In the genomic region with DNA sequence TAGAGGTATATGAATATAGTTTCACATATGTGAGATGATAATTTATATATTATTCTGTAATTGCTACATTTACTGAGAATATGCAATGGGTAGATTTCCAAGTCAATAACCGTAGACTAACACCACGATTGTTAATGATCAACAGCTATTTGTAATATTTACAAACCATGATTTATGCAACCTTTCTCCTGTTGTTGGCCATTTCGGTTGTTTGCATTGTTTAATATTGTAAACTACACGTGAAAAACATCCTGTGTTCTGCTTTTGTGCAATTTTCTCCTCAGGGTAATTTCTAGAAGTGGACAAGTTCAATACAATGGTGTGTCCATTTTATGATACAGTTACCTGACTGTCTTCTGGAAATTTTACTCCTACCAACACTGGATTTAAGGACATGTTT, we compare ENCODE assay signal across 34 cellular contexts.
"Had no signal": no experiment of that assay in that cellular context is flagged by ENCODE, and none has a peak within 500 bp of the region (broad histone marks: within the 10 kb centered on the region; RNA-seq: fewer than 3 reads in every experiment).

No MANE protein-coding gene starts in this region.

- H3K4me1 ChIP-seq: body of pancreas, breast epithelium had no signal

- FAIRE-seq: astrocyte, TTC549 had no signal

- DNase-seq: activated B cell treated with CpG ODN at 0.5 μM for 24 hours; activated CD4-positive, alpha-beta memory T cell treated with anti-CD3 and anti-CD28 coated beads for 36 hours; activated CD4-positive, alpha-beta T cell treated with anti-CD3 and anti-CD28 coated beads for 4 hours; activated CD4-positive, alpha-beta T cell treated with anti-CD3 and anti-CD28 coated beads, Interleukin-2, amount 10 ng/mL, durations not matched to agents 24 days and 14 days; activated CD4-positive, alpha-beta T cell treated with anti-CD3 and anti-CD28 coated beads, Interleukin-2, amount 50 U/mL, for 1 hour; activated CD4-positive, alpha-beta T cell treated with anti-CD3 and anti-CD28 coated beads, Interleukin-2, amount 50 U/mL, for 4 hours; activated CD4-positive, CD25-positive, alpha-beta regulatory T cell treated with anti-CD3 and anti-CD28 coated beads, Interleukin-2, amount 50 U/mL, for 72 hours; activated CD8-positive, alpha-beta memory T cell treated with anti-CD3 and anti-CD28 coated beads, Interleukin-2, amount 50 U/mL, for 4 hours; activated CD8-positive, alpha-beta T cell treated with anti-CD3 and anti-CD28 coated beads for 36 hours; activated effector memory CD4-positive, alpha-beta T cell treated with anti-CD3 and anti-CD28 coated beads, Interleukin-2, amount 50 U/mL, for 16 hours; activated gamma-delta T cell treated with Interleukin-2 at 50 U/mL for 16 hours; activated naive CD4-positive, alpha-beta T cell; activated naive CD4-positive, alpha-beta T cell treated with anti-CD3 and anti-CD28 coated beads for 36 hours; activated naive CD4-positive, alpha-beta T cell treated with anti-CD3 and anti-CD28 coated beads, Interleukin-2, amount 50 U/mL, for 16 hours; activated naive CD8-positive, alpha-beta T cell treated with anti-CD3 and anti-CD28 coated beads for 36 hours; activated T-cell treated with anti-CD3 and anti-CD28 coated beads for 4 hours; activated T-cell treated with anti-CD3 and anti-CD28 coated beads, Interleukin-2, amount 50 U/mL, for 1 hour; activated T-cell treated with anti-CD3 and anti-CD28 coated beads, Interleukin-2, amount 50 U/mL, for 4 hours; activated T-cell treated with anti-CD3 and anti-CD28 coated beads, Interleukin-2, amount 50 U/mL, for 72 hours; adrenal gland; amniotic stem cell; aorta; body of pancreas; brain microvascular endothelial cell; cerebellar nuclear complex; T-helper 1 cell; T-helper 2 cell; T-helper 9 cell had no signal

- H3K4me3 ChIP-seq: adrenal gland, body of pancreas, breast epithelium had no signal

- H3K27me3 ChIP-seq: adrenal gland, body of pancreas, brain microvascular endothelial cell, breast epithelium had no signal

- H3K36me3 ChIP-seq: adrenal gland, brain microvascular endothelial cell, breast epithelium had no signal

- ATAC-seq: activated CD8-positive, alpha-beta T cell treated with anti-CD3 and anti-CD28 coated beads for 36 hours; activated naive CD4-positive, alpha-beta T cell treated with anti-CD3 and anti-CD28 coated beads, Interleukin-2, amount 50 U/mL, for 72 hours; activated T-cell treated with anti-CD3 and anti-CD28 coated beads, Interleukin-2, amount 50 U/mL, for 4 hours; activated T-cell treated with anti-CD3 and anti-CD28 coated beads, Interleukin-2, amount 50 U/mL, for 72 hours; activated T-helper 17 cell treated with anti-CD3 and anti-CD28 coated beads, Interleukin-2, amount 50 U/mL, for 72 hours; body of pancreas had no signal

- H3K9me3 ChIP-seq: adrenal gland, body of pancreas, breast epithelium had no signal

- H3K27ac ChIP-seq: adrenal gland, body of pancreas, brain microvascular endothelial cell, breast epithelium, VCaP had no signal
